Comparison of ENCODE assay signal across 12 cellular contexts in genomic region chr4:14087459-14087858, GRCh38.
DNase-seq lines count a peak whose midpoint lies in the region; ATAC-seq and TF ChIP-seq lines count a peak whose summit lies in the region.
"Had no signal": no experiment of that assay in that cellular context is flagged by ENCODE, and none has a peak within 500 bp of the region (broad histone marks: within the 10 kb centered on the region; RNA-seq: fewer than 3 reads in every experiment).

No MANE protein-coding gene starts in this region.

- ATAC-seq in GM19328 (IDR thresholded peaks at IDR 0.05; ENCODE audit: unreplicated experiment) (peak; percentile 73), GM21786 (IDR thresholded peaks at IDR 0.05; ENCODE audit: unreplicated experiment) (peak; percentile 90), HG03354 (IDR thresholded peaks at IDR 0.05; ENCODE audit: poor library complexity, severe bottlenecking, unreplicated experiment) (peak; percentile 76)
- ATAC-seq: activated CD8-positive, alpha-beta T cell treated with anti-CD3 and anti-CD28 coated beads, Interleukin-2, amount 10 ng/mL, durations not matched to agents 7 days and 5 days had no signal

- H3K27ac ChIP-seq in GM23248: no peak overlapping the region
- H3K27ac ChIP-seq: coronary artery had no signal

- no peak for TF ChIP-seq CTCF in GM06990 (IDR thresholded peaks at IDR 0.05; ENCODE audit: insufficient read depth, low read length, poor library complexity, severe bottlenecking)

- no peaks in the 10 kb centered on the region for H3K4me1 ChIP-seq in GM23248 (ENCODE audit: insufficient read depth)

- WGBS in GM23248 (ENCODE audit: low coverage in 1 of 2, low lambda C conversion rate in 2 of 2, missing lambda C conversion rate in 2 of 2), 2 experiments: 50 to 67% methylated on average over 2 of the region's 2 CpGs

- H4K20me1 ChIP-seq in GM23248 (ENCODE audit: insufficient read depth): no peaks in the 10 kb centered on the region

- no peaks in the 10 kb centered on the region for H3K9me3 ChIP-seq in GM23248 (ENCODE audit: low read depth)

- DNase-seq in GM06990 (ENCODE audit: extremely low read depth, insufficient read length): peak; percentile 1
- DNase-seq in nucleus accumbens (lab: John Stamatoyannopoulos, UW): no peak
- DNase-seq in GM23248: no peak
- DNase-seq in H4 (ENCODE audit: low spot score): no peak
- no peak for DNase-seq in activated CD4-positive, alpha-beta T cell treated with anti-CD3 and anti-CD28 coated beads for 48 hours
- DNase-seq: activated CD8-positive, alpha-beta T cell treated with anti-CD3 and anti-CD28 coated beads, Interleukin-2, amount 10 ng/mL, durations not matched to agents 7 days and 5 days; activated effector memory CD4-positive, alpha-beta T cell treated with anti-CD3 and anti-CD28 coated beads, Interleukin-2, amount 50 U/mL, for 16 hours; NCI-H2107 had no signal

- H3K27me3 ChIP-seq in GM06990 (replicated peaks; ENCODE audit: control insufficient read depth, insufficient read depth, low read length) (no peaks in the 10 kb centered on the region), GM23248 (replicated peaks; ENCODE audit: insufficient read depth) (no peaks in the 10 kb centered on the region)

- H3K9ac ChIP-seq in GM23248: no peak overlapping the region

- H2AFZ ChIP-seq in GM23248: no peak overlapping the region

- H3K79me2 ChIP-seq in GM23248 (ENCODE audit: insufficient read depth): no peaks in the 10 kb centered on the region

- no peaks in the 10 kb centered on the region for H3K36me3 ChIP-seq in GM06990 (ENCODE audit: control insufficient read depth, insufficient read depth, low read length)
- H3K36me3 ChIP-seq in GM23248 (ENCODE audit: low read depth): no peaks in the 10 kb centered on the region

- H3F3A ChIP-seq in GM23248 (ENCODE audit: insufficient read depth): no peaks in the 10 kb centered on the region

- no peak overlapping the region for H3K4me2 ChIP-seq in GM23248 (ENCODE audit: unreplicated experiment)

- in situ Hi-C loops in GM23248 (cut with MboI): no loop called here

- H3K9me2 ChIP-seq in GM23248 (ENCODE audit: insufficient read depth): no peaks in the 10 kb centered on the region

- no peak overlapping the region for H3K4me3 ChIP-seq in GM06990 (replicated peaks; ENCODE audit: low read depth, low read length)
- H3K4me3 ChIP-seq in GM23248: no peak overlapping the region
- H3K4me3 ChIP-seq: coronary artery had no signal
